In genomic region chr7:47521041-47521795, GRCh38 we compare ENCODE assay signal across 14 cellular contexts.
DNase-seq lines count a peak whose midpoint lies in the region; ATAC-seq and TF ChIP-seq lines count a peak whose summit lies in the region.
"Had no signal": no experiment of that assay in that cellular context is flagged by ENCODE, and none has a peak within 500 bp of the region (broad histone marks: within the 10 kb centered on the region; RNA-seq: fewer than 3 reads in every experiment).

No MANE protein-coding gene starts in this region.

- DNase-seq in RWPE1 (ENCODE audit: low spot score) (no peak), right cardiac atrium (no peak), neuronal stem cell (ENCODE audit: low spot score) (no peak), tibial artery (peak in 1 of 2 donors; percentile 61), ACHN (no peak), WERI-Rb-1 (no peak)
- DNase-seq in stimulated activated CD4-positive, alpha-beta T cell treated with anti-CD3 and anti-CD28 coated beads, Interleukin-4, amount 100 ng/mL, for 4 hours, result no peak
- DNase-seq: activated B cell treated with CpG ODN at 0.5 μM for 24 hours; activated effector memory CD4-positive, alpha-beta T cell treated with anti-CD3 and anti-CD28 coated beads, Interleukin-2, amount 50 U/mL, for 16 hours; BE2C; head of caudate nucleus; NCI-H82 had no signal

- H3K4me1 ChIP-seq in right cardiac atrium (ENCODE audit: control insufficient read depth, insufficient read depth, low read length), result peaks cover 9% of the 10 kb centered on the region
- H3K4me1 ChIP-seq in neuronal stem cell (ENCODE audit: control insufficient read depth in 2 of 2, insufficient read depth in 1 of 2, low read depth in 1 of 2, low read length in 2 of 2), result peaks cover 1 to 8% of the 10 kb centered on the region in 2 donors
- peaks cover 0 to 55% (median 34%) of the 10 kb centered on the region in 4 donors for H3K4me1 ChIP-seq in tibial artery
- H3K4me1 ChIP-seq: BE2C, psoas muscle had no signal

- peaks cover 0 to 29% of the 10 kb centered on the region in 2 donors for H3K36me3 ChIP-seq in neuronal stem cell (replicated peaks in 1 of 2; ENCODE audit: control insufficient read depth in 2 of 2, insufficient read depth in 2 of 2, low read length in 2 of 2)
- H3K36me3 ChIP-seq in tibial artery, result peaks cover 2 to 27% (median 7%) of the 10 kb centered on the region in 3 donors
- no peaks in the 10 kb centered on the region for H3K36me3 ChIP-seq in WERI-Rb-1
- H3K36me3 ChIP-seq: BE2C had no signal

- H3K9me3 ChIP-seq in right cardiac atrium (ENCODE audit: control insufficient read depth, low read length) (no peaks in the 10 kb centered on the region), neuronal stem cell (replicated peaks in 1 of 2; ENCODE audit: control insufficient read depth in 2 of 2, insufficient read depth in 1 of 2, low read depth in 1 of 2, low read length in 2 of 2) (peaks cover 0 to 4% of the 10 kb centered on the region in 2 donors), tibial artery (no peaks in the 10 kb centered on the region), WERI-Rb-1 (ENCODE audit: severe bottlenecking) (no peaks in the 10 kb centered on the region)
- H3K9me3 ChIP-seq: BE2C, psoas muscle had no signal

- in situ Hi-C loops in ACHN (cut with HindIII; ENCODE audit: low pct_ligation_motif_present, low pct_unique_long_range_greater_than_20kb, low sequenced_read_pairs), result no loop called here

- H2BK5ac ChIP-seq in neuronal stem cell (ENCODE audit: low read length), result no peak overlapping the region

- 79% methylated on average over 13 of the region's 13 CpGs for WGBS in right cardiac atrium
- no CpG with 5 or more reads among the region's 13 CpGs for WGBS in neuronal stem cell (ENCODE audit: extremely low coverage in 2 of 2, insufficient read length in 2 of 2, insufficient replicate concordance in 1 of 2), 2 donors

- H2AK5ac ChIP-seq in neuronal stem cell (ENCODE audit: low read depth, low read length), result peak overlapping the region; percentile 34

- ATAC-seq in right cardiac atrium (no peak), GM19395 (IDR thresholded peaks at IDR 0.05; ENCODE audit: unreplicated experiment) (no peak)

- H2BK12ac ChIP-seq in neuronal stem cell (ENCODE audit: low read length), result no peak overlapping the region

- peaks cover 11% of the 10 kb centered on the region for H3K79me1 ChIP-seq in neuronal stem cell (ENCODE audit: low read depth, low read length)

- intact Hi-C loops in right cardiac atrium (cut with DNase I) (no loop called here), tibial artery (cut with DNase I; ENCODE audit: low total_unique reads) (no loop called here)

- H2AFZ ChIP-seq in neuronal stem cell (ENCODE audit: low read length), result no peak overlapping the region

- H3K4ac ChIP-seq in neuronal stem cell (ENCODE audit: low read length), result no peak overlapping the region

- TF ChIP-seq CTCF in RWPE1 (conservative IDR thresholded peaks at IDR 0.05; ENCODE audit: low read depth) (no peak), tibial artery (IDR thresholded peaks at IDR 0.05) (no peak), WERI-Rb-1 (IDR thresholded peaks at IDR 0.05; ENCODE audit: low read depth, low read length) (no peak)

- H3K4me3 ChIP-seq in right cardiac atrium (ENCODE audit: low read length), result no peak overlapping the region
- no peak overlapping the region for H3K4me3 ChIP-seq in neuronal stem cell (ENCODE audit: low read length in 2 of 2)
- no peak overlapping the region for H3K4me3 ChIP-seq in tibial artery
- no peak overlapping the region for H3K4me3 ChIP-seq in WERI-Rb-1 (ENCODE audit: low read depth, low read length)
- H3K4me3 ChIP-seq: psoas muscle had no signal

- peak overlapping the region; percentile 57 for H3K18ac ChIP-seq in neuronal stem cell (ENCODE audit: low read length)

- H3K4me2 ChIP-seq in neuronal stem cell (ENCODE audit: insufficient read depth, low read length, poor library complexity, severe bottlenecking), result no peak overlapping the region

- peak overlapping the region; percentile 3 for H3K14ac ChIP-seq in neuronal stem cell (ENCODE audit: low read length)

- no peak overlapping the region for H2BK120ac ChIP-seq in neuronal stem cell (ENCODE audit: low read depth, low read length)

- H3K9ac ChIP-seq in neuronal stem cell (ENCODE audit: low read depth, low read length, poor library complexity), result peak overlapping the region; percentile 39

- POLR2A ChIA-PET in RWPE1 (lab: Yijun Ruan, JAX; ENCODE audit: low non-redundant PET), result no interaction called here

- H3K27ac ChIP-seq in RWPE1, result peak overlapping the region; percentile 63
- peak overlapping the region; percentile 71 for H3K27ac ChIP-seq in right cardiac atrium (ENCODE audit: low read length)
- no peak overlapping the region for H3K27ac ChIP-seq in neuronal stem cell (replicated peaks; ENCODE audit: low read length)
- peak overlapping the region; percentile 61 to 62 for H3K27ac ChIP-seq in tibial artery
- H3K27ac ChIP-seq in WERI-Rb-1, result no peak overlapping the region
- H3K27ac ChIP-seq: psoas muscle had no signal

- no peak overlapping the region for H2BK15ac ChIP-seq in neuronal stem cell (ENCODE audit: low read length)

- H4K91ac ChIP-seq in neuronal stem cell (ENCODE audit: low read depth, low read length, poor library complexity), result no peak overlapping the region

- H3K23ac ChIP-seq in neuronal stem cell (ENCODE audit: low read depth, low read length, poor library complexity), result peak overlapping the region; percentile 56

- H3K27me3 ChIP-seq in right cardiac atrium (ENCODE audit: control insufficient read depth, insufficient read depth), result no peaks in the 10 kb centered on the region
- no peaks in the 10 kb centered on the region for H3K27me3 ChIP-seq in neuronal stem cell (ENCODE audit: control insufficient read depth in 3 of 3, insufficient read depth in 3 of 3, low read depth in 1 of 3, low read length in 3 of 3)
- H3K27me3 ChIP-seq in tibial artery, result no peaks in the 10 kb centered on the region
- H3K27me3 ChIP-seq in WERI-Rb-1 (ENCODE audit: insufficient read depth, low read depth, severe bottlenecking), result no peaks in the 10 kb centered on the region
- H3K27me3 ChIP-seq: BE2C had no signal

- CTCF ChIA-PET in RWPE1 (lab: Yijun Ruan, JAX), result interaction anchor here (0.8 kb wide), 1 partner anchor 56 kb away, joined by 5 read pairs; no protein-coding TSS in a partner anchor

- H4K8ac ChIP-seq in neuronal stem cell (ENCODE audit: low read depth, low read length), result peak overlapping the region; percentile 26

Comparison
In these comparisons a context has a peak if more than half of its experiments do, and no peak if none do; other contexts are left out.
1. H3K27ac ChIP-seq: peak in RWPE1 (single experiment), right cardiac atrium (single experiment) and tibial artery (2 of 2); none in neuronal stem cell (single experiment) and WERI-Rb-1 (single experiment).